Comparison of ENCODE assay signal across 29 cellular contexts in genomic region chr4:83527671-83528070, GRCh38.
"Had no signal": no experiment of that assay in that cellular context is flagged by ENCODE, and none has a peak within 500 bp of the region (broad histone marks: within the 10 kb centered on the region; RNA-seq: fewer than 3 reads in every experiment).

No MANE protein-coding gene starts in this region.

- H3K4me3 ChIP-seq: stomach, suprapubic skin, testis, thoracic aorta, thyroid gland, tibial artery, tibial nerve, transverse colon, upper lobe of left lung, upper lobe of right lung, uterus, vagina had no signal

- H3K36me3 ChIP-seq: stomach, suprapubic skin, thoracic aorta, thyroid gland, tibial artery, tibial nerve, transverse colon, upper lobe of left lung, upper lobe of right lung, uterus, vagina had no signal

- H3K9me3 ChIP-seq: suprapubic skin, testis, thoracic aorta, thyroid gland, upper lobe of right lung, uterus had no signal

- DNase-seq: stimulated activated CD4-positive, alpha-beta T cell treated with anti-CD3 and anti-CD28 coated beads, Interleukin-2, amount 100 ng/mL, for 48 hours; stimulated activated CD4-positive, alpha-beta T cell treated with anti-CD3 and anti-CD28 coated beads, Interleukin-4, amount 100 ng/mL, for 1 hour; stimulated activated CD4-positive, alpha-beta T cell treated with anti-CD3 and anti-CD28 coated beads, Interleukin-4, amount 100 ng/mL, for 24 hours; stimulated activated CD4-positive, alpha-beta T cell treated with anti-CD3 and anti-CD28 coated beads, Interleukin-4, amount 100 ng/mL, for 4 hours; stimulated activated CD8-positive, alpha-beta memory T cell treated with anti-CD3 and anti-CD28 coated beads, Interleukin-4, amount 100 ng/mL, for 48 hours; stimulated activated naive B cell treated with anti-CD40 and anti-IgM and Interleukin-4, amounts not matched to agents 10 μg/mL and 1 μg/mL and 100 μg/mL, for 72 hours; stimulated activated naive CD4-positive, alpha-beta T cell; stimulated activated naive CD4-positive, alpha-beta T cell treated with Interleukin-2 at 50 U/mL for 16 hours; stimulated activated naive CD8-positive, alpha-beta T cell treated with anti-CD3 and anti-CD28 coated beads, Interleukin-15, amount 100 ng/mL, for 72 hours; stimulated activated naive CD8-positive, alpha-beta T cell treated with anti-CD3 and anti-CD28 coated beads, Interleukin-15, Interleukin-2, amounts not matched to agents 100 U/mL and 50 U/mL, for 24 hours; stomach; substantia nigra; testis; thyroid gland; tibial artery; transverse colon; trophoblast cell; upper lobe of left lung; upper lobe of right lung; uterus had no signal

- H3K36me3 Mint-ChIP-seq: stimulated activated effector memory CD8-positive, alpha-beta T cell treated with anti-CD3 and anti-CD28 coated beads, Interleukin-12 subunit alpha, Interleukin-12 subunit beta, amount 100 ng/mL, for 72 hours; stimulated activated memory B cell treated with anti-CD40 and anti-IgM and Interleukin-4, amounts not matched to agents 10 μg/mL and 1 μg/mL and 100 μg/mL, for 72 hours; stimulated activated naive B cell treated with anti-CD40 and anti-IgM and Interleukin-4, amounts not matched to agents 10 μg/mL and 1 μg/mL and 100 μg/mL, for 72 hours; type B pancreatic cell had no signal

- H3K9me3 Mint-ChIP-seq: stimulated activated effector memory CD8-positive, alpha-beta T cell treated with anti-CD3 and anti-CD28 coated beads, Interleukin-12 subunit alpha, Interleukin-12 subunit beta, amount 100 ng/mL, for 72 hours; stimulated activated naive CD8-positive, alpha-beta T cell treated with anti-CD3 and anti-CD28 coated beads, Interleukin-15, amount 100 ng/mL, for 72 hours; stimulated activated naive CD8-positive, alpha-beta T cell treated with anti-CD3 and anti-CD28 coated beads, Interleukin-15, Interleukin-2, amounts not matched to agents 100 ng/mL and 50 ng/mL, for 24 hours; type B pancreatic cell had no signal

- H3K4me3 Mint-ChIP-seq: stimulated activated effector memory CD8-positive, alpha-beta T cell treated with anti-CD3 and anti-CD28 coated beads, Interleukin-12 subunit alpha, Interleukin-12 subunit beta, amount 100 ng/mL, for 72 hours; stimulated activated memory B cell treated with anti-CD40 and anti-IgM and Interleukin-4, amounts not matched to agents 10 μg/mL and 1 μg/mL and 100 μg/mL, for 72 hours; stimulated activated naive B cell treated with anti-CD40 and anti-IgM and Interleukin-4, amounts not matched to agents 10 μg/mL and 1 μg/mL and 100 μg/mL, for 72 hours; stimulated activated naive CD8-positive, alpha-beta T cell treated with anti-CD3 and anti-CD28 coated beads, Interleukin-15, amount 100 ng/mL, for 72 hours; stimulated activated naive CD8-positive, alpha-beta T cell treated with anti-CD3 and anti-CD28 coated beads, Interleukin-15, Interleukin-2, amounts not matched to agents 100 ng/mL and 50 ng/mL, for 24 hours; type B pancreatic cell had no signal

- H3K27ac ChIP-seq: stomach, suprapubic skin, testis, thoracic aorta, thyroid gland, tibial artery, tibial nerve, transverse colon, upper lobe of left lung, upper lobe of right lung, uterus, vagina had no signal

- ATAC-seq: stimulated activated effector memory CD8-positive, alpha-beta T cell treated with anti-CD3 and anti-CD28 coated beads, Interleukin-12 subunit alpha, Interleukin-12 subunit beta, amount 100 ng/mL, for 72 hours; stimulated activated memory B cell treated with anti-CD40 and anti-IgM and Interleukin-4, amounts not matched to agents 10 μg/mL and 1 μg/mL and 100 μg/mL, for 72 hours; stimulated activated naive B cell treated with anti-CD40 and anti-IgM and Interleukin-4, amounts not matched to agents 10 μg/mL and 1 μg/mL and 100 μg/mL, for 72 hours; stimulated activated naive CD8-positive, alpha-beta T cell treated with anti-CD3 and anti-CD28 coated beads, Interleukin-15, amount 100 ng/mL, for 72 hours; stimulated activated naive CD8-positive, alpha-beta T cell treated with anti-CD3 and anti-CD28 coated beads, Interleukin-15, Interleukin-2, amounts not matched to agents 100 U/mL and 50 U/mL, for 24 hours; upper lobe of right lung had no signal

- FAIRE-seq: urothelium cell line had no signal

- H3K4me1 ChIP-seq: stomach, suprapubic skin, testis, thyroid gland, tibial artery, tibial nerve, transverse colon, upper lobe of left lung, upper lobe of right lung, uterus, vagina had no signal

- H3K27me3 ChIP-seq: testis, thyroid gland, upper lobe of left lung, upper lobe of right lung, uterus, vagina had no signal

- H3K4me1 Mint-ChIP-seq: stimulated activated effector memory CD8-positive, alpha-beta T cell treated with anti-CD3 and anti-CD28 coated beads, Interleukin-12 subunit alpha, Interleukin-12 subunit beta, amount 100 ng/mL, for 72 hours; stimulated activated memory B cell treated with anti-CD40 and anti-IgM and Interleukin-4, amounts not matched to agents 10 μg/mL and 1 μg/mL and 100 μg/mL, for 72 hours; stimulated activated naive B cell treated with anti-CD40 and anti-IgM and Interleukin-4, amounts not matched to agents 10 μg/mL and 1 μg/mL and 100 μg/mL, for 72 hours; stimulated activated naive CD8-positive, alpha-beta T cell treated with anti-CD3 and anti-CD28 coated beads, Interleukin-15, amount 100 ng/mL, for 72 hours had no signal
